Comparison of ENCODE assay signal across 8 cellular contexts in genomic region chr10:97196213-97197029, GRCh38. TPM values are rescaled to one million over a fixed set of nuclear protein-coding genes. Genes with fewer than 3 reads are reported as not detected.
DNase-seq lines count a peak whose midpoint lies in the region; ATAC-seq and TF ChIP-seq lines count a peak whose summit lies in the region.

No MANE protein-coding gene starts in this region.

- TF ChIP-seq CTCF in HFFc6 (IDR thresholded peaks at IDR 0.05) (peak; percentile 84), chondrocyte (IDR thresholded peaks at IDR 0.05) (peak; percentile 84), left lung (IDR thresholded peaks at IDR 0.05) (peak; percentile 66 to 68)

- H3K27ac ChIP-seq in left lung = no peak overlapping the region

- ATAC-seq in left lung (peak; percentile 92), HG03159 (IDR thresholded peaks at IDR 0.05; ENCODE audit: unreplicated experiment) (no peak)

- H3K36me3 Mint-ChIP-seq in HFFc6 (ENCODE audit: low read depth) = no peaks in the 10 kb centered on the region
- H3K36me3 Mint-ChIP-seq in chondrocyte (ENCODE audit: low read depth) = no peaks in the 10 kb centered on the region

- H3K9me3 ChIP-seq in left lung = no peaks in the 10 kb centered on the region

- DNase-seq in DMS153 (lab: John Stamatoyannopoulos, UW) = peak; percentile 61
- no peak for DNase-seq in HFFc6
- peak; percentile 74 for DNase-seq in NCI-H2227 (lab: John Stamatoyannopoulos, UW; ENCODE audit: unreplicated experiment)
- DNase-seq in activated CD4-positive, alpha-beta T cell treated with anti-CD3 and anti-CD28 coated beads for 24 hours (ENCODE audit: low read depth in 2 of 2) = peak; percentile 40 to 41
- DNase-seq in chondrocyte (ENCODE audit: low spot score) = no peak
- DNase-seq in left lung = peak in 1 of 2 donors; percentile 40
- DNase-seq in stimulated activated CD4-positive, alpha-beta T cell treated with anti-CD3 and anti-CD28 coated beads, Interleukin-4, amount 100 ng/mL, for 1 hour = peak; percentile 57

- H3K4me3 ChIP-seq in left lung = peak overlapping the region; percentile 37 to 40

- H3K4me1 ChIP-seq in left lung = peaks cover 0 to 10% of the 10 kb centered on the region in 2 donors

- H3K4me3 Mint-ChIP-seq in HFFc6 = peak overlapping the region; percentile 73; the same call in 1 of the 2 replicates
- H3K4me3 Mint-ChIP-seq in chondrocyte (ENCODE audit: unreplicated experiment) = peak overlapping the region; percentile 66

- intact Hi-C loops in left lung (cut with DNase I) = no loop called here

- H3K27ac Mint-ChIP-seq in HFFc6 = no peak overlapping the region
- no peak overlapping the region for H3K27ac Mint-ChIP-seq in chondrocyte (ENCODE audit: unreplicated experiment)

- peaks cover 0 to 82% of the 10 kb centered on the region in 2 donors for H3K27me3 ChIP-seq in left lung

- no peaks in the 10 kb centered on the region for H3K9me3 Mint-ChIP-seq in HFFc6
- H3K9me3 Mint-ChIP-seq in chondrocyte (ENCODE audit: low read depth) = no peaks in the 10 kb centered on the region

- peaks cover 34% of the 10 kb centered on the region for H3K27me3 Mint-ChIP-seq in HFFc6 (ENCODE audit: insufficient read depth)
- H3K27me3 Mint-ChIP-seq in chondrocyte (ENCODE audit: low read depth) = peaks cover 39% of the 10 kb centered on the region

- H3K4me1 Mint-ChIP-seq in HFFc6 (ENCODE audit: low read depth) = peaks cover 13% of the 10 kb centered on the region
- H3K4me1 Mint-ChIP-seq in chondrocyte (ENCODE audit: low read depth) = peaks cover 4% of the 10 kb centered on the region

- H3K36me3 ChIP-seq in left lung = no peaks in the 10 kb centered on the region

RNA-seq across cellular contexts. Expression of gene SLIT1, which starts 10.7 kb away (rescaled TPM):
- total RNA-seq in HFFc6 (2021; fragmentation: NEBNext Ultra II Directional; extraction: Animal tissue kit (Norgen Biotek cat#: 25700)) = under 1 TPM in 1 of 6 experiments, not detected in 5; 0.05 TPM
- 0.17 TPM in 1 of 3 replicates, not detected in the others for total RNA-seq in chondrocyte
- under 1 TPM; 0.20 to 0.45 TPM for total RNA-seq in left lung

Comparison
In these comparisons a context has a peak if more than half of its experiments do, and no peak if none do; other contexts are left out.
1. DNase-seq: peak in DMS153 (single experiment), NCI-H2227 (single experiment), activated CD4-positive, alpha-beta T cell treated with anti-CD3 and anti-CD28 coated beads for 24 hours (2 of 2) and stimulated activated CD4-positive, alpha-beta T cell treated with anti-CD3 and anti-CD28 coated beads, Interleukin-4, amount 100 ng/mL, for 1 hour (single experiment); none in HFFc6 (single experiment) and chondrocyte (single experiment).
2. Peak in every context shown above with its lines, with median percentiles within 50 percentile points of each other: CTCF ChIP-seq.